ENCODE assay signal across 10 cellular contexts in the genomic region with DNA sequence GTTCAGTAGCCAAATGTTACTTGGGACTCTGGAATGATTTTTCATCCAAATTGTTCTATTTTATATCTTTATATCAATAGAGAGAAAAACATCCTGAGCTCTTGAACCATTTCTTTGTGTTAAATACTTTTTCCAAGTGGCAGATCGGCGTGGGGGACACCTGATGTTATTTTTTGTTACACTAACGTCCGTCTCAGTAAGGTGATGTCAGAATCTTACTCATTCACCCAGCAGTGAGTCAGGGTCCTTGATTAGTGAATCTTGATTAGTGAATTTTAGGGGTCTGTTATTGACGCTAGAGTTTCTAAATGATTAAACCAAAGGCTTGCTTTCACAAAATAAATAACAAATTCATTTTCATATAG. TPM values are rescaled to one million over a fixed set of nuclear protein-coding genes. Genes with fewer than 3 reads are reported as not detected.
DNase-seq lines count a peak whose midpoint lies in the region; TF ChIP-seq lines count a peak whose summit lies in the region.
"Had no signal": no experiment of that assay in that cellular context is flagged by ENCODE, and none has a peak within 500 bp of the region (broad histone marks: within the 10 kb centered on the region; RNA-seq: fewer than 3 reads in every experiment).

No MANE protein-coding gene starts in this region.

- no peaks in the 10 kb centered on the region for H3F3A ChIP-seq in PC-9 (ENCODE audit: insufficient read depth, low read depth)

- H4K8ac ChIP-seq in trophoblast cell (ENCODE audit: low read depth, low read length), result no peak overlapping the region

- no peak overlapping the region for H3K18ac ChIP-seq in trophoblast cell (ENCODE audit: low read length)

- H3K9me3 ChIP-seq in ES-I3 (ENCODE audit: control insufficient read depth, insufficient read depth, low read length) (no peaks in the 10 kb centered on the region), PC-9 (ENCODE audit: insufficient read depth, low read depth) (no peaks in the 10 kb centered on the region), trophoblast cell (ENCODE audit: insufficient read depth, low read depth, low read length) (peaks cover 2% of the 10 kb centered on the region)

- no peak overlapping the region for H4K12ac ChIP-seq in trophoblast cell (ENCODE audit: low read depth, low read length)

- H2AK5ac ChIP-seq in trophoblast cell (ENCODE audit: low read length), result no peak overlapping the region

- H3K27me3 ChIP-seq in PC-9 (ENCODE audit: insufficient read depth, low read depth) (no peaks in the 10 kb centered on the region), trophoblast cell (ENCODE audit: insufficient read depth, low read length) (no peaks in the 10 kb centered on the region)

- H3K4me3 ChIP-seq in PC-9, result peak overlapping the region; percentile 80; the same call in 1 of the 2 replicates
- H3K4me3 ChIP-seq in epithelial cell of esophagus (ENCODE audit: low read length), result peak overlapping the region; percentile 88
- H3K4me3 ChIP-seq in trophoblast cell (ENCODE audit: low read depth, low read length), result no peak overlapping the region

- DNase-seq in PC-9 (no peak), epithelial cell of esophagus (ENCODE audit: low read depth) (peak; percentile 46), trophoblast cell (no peak), Ammon's horn (ENCODE audit: low spot score) (no peak), glomerular visceral epithelial cell (ENCODE audit: extremely low spot score) (no peak), NOMO-1 treated with dmso at 0.1 percent for 144 hours (lab: John Stamatoyannopoulos, UW; ENCODE audit: unreplicated experiment) (no peak), head of caudate nucleus (no peak)
- DNase-seq: activated CD4-positive, alpha-beta T cell treated with anti-CD3 and anti-CD28 coated beads, Interleukin-2, amount 50 U/mL, for 4 hours; GOT3 had no signal

- H3K4me2 ChIP-seq in PC-9 (peak overlapping the region; percentile 76), trophoblast cell (ENCODE audit: low read length) (peak overlapping the region; percentile 81)

- H3K79me2 ChIP-seq in PC-9 (ENCODE audit: low read depth) (peaks cover 55% of the 10 kb centered on the region), trophoblast cell (ENCODE audit: control insufficient read depth, insufficient read depth, low read length, poor library complexity) (peaks cover 9% of the 10 kb centered on the region)

- H3K9ac ChIP-seq in ES-I3 (ENCODE audit: low read depth, low read length) (peak overlapping the region; percentile 97; the same call in 1 of the 2 replicates), trophoblast cell (ENCODE audit: low read length) (no peak overlapping the region)

- H2BK120ac ChIP-seq in trophoblast cell (ENCODE audit: insufficient read depth, low read length, poor library complexity), result no peak overlapping the region

- H3K14ac ChIP-seq in trophoblast cell (ENCODE audit: low read length), result no peak overlapping the region

- H3K27ac ChIP-seq in PC-9 (no peak overlapping the region), trophoblast cell (ENCODE audit: low read depth, low read length) (no peak overlapping the region)

- H3K79me1 ChIP-seq in trophoblast cell (ENCODE audit: low read length), result peaks cover 6% of the 10 kb centered on the region

- intact Hi-C loops in PC-9 (cut with micrococcal nuclease; ENCODE audit: unreplicated experiment), result loop anchor here (10.0 kb wide), 2 partner anchors 68 to 128 kb away; partner anchors contain the start of gene SNRPD1
- intact Hi-C loops in head of caudate nucleus (cut with DNase I), result loop anchor here (5.0 kb wide), 1 partner anchor 130 kb away; the partner anchor contains the start of gene SNRPD1

- H2AFZ ChIP-seq in PC-9 (peak overlapping the region; percentile 76; the same call in 1 of the 2 replicates), trophoblast cell (ENCODE audit: insufficient read depth, low read length, poor library complexity) (no peak overlapping the region)

- H3K4ac ChIP-seq in trophoblast cell (ENCODE audit: low read depth, low read length), result no peak overlapping the region

- no peak overlapping the region for H3K23ac ChIP-seq in trophoblast cell (ENCODE audit: low read length)

- H3K4me1 ChIP-seq in ES-I3 (ENCODE audit: insufficient read depth, low read length) (peaks cover 4% of the 10 kb centered on the region), PC-9 (replicated peaks; ENCODE audit: insufficient read depth) (peaks cover 4% of the 10 kb centered on the region; the same call in 1 of the 2 replicates), trophoblast cell (ENCODE audit: control insufficient read depth in 1 of 2, insufficient read depth in 2 of 2, low read length in 2 of 2) (peaks cover 0 to 4% of the 10 kb centered on the region in 2 experiments)

- BruUV-seq in PC-9 (replicated peaks; lab: Mats Ljungman, UMichigan), result no TSS peak

- H2BK12ac ChIP-seq in trophoblast cell (ENCODE audit: low read length), result no peak overlapping the region

- H2BK5ac ChIP-seq in trophoblast cell (ENCODE audit: low read depth, low read length, poor library complexity), result no peak overlapping the region

- no CpG with 5 or more reads among the region's 5 CpGs for WGBS in trophoblast cell (ENCODE audit: extremely low coverage, insufficient coverage, insufficient read length)

- no peaks in the 10 kb centered on the region; the same call in 1 of the 2 replicates for H4K20me1 ChIP-seq in PC-9 (ENCODE audit: insufficient read depth)

- no peaks in the 10 kb centered on the region for H3K9me2 ChIP-seq in PC-9 (ENCODE audit: insufficient read depth)

- H4K91ac ChIP-seq in trophoblast cell (ENCODE audit: low read depth, low read length), result no peak overlapping the region

- TF ChIP-seq CTCF in PC-9 (conservative IDR thresholded peaks at IDR 0.05) (no peak), epithelial cell of esophagus (IDR thresholded peaks at IDR 0.05; ENCODE audit: insufficient read depth, low read depth, low read length, missing control alignments) (no peak)

- H3K36me3 ChIP-seq in ES-I3 (ENCODE audit: insufficient read depth, low read length) (no peaks in the 10 kb centered on the region), PC-9 (ENCODE audit: low read depth) (no peaks in the 10 kb centered on the region), trophoblast cell (ENCODE audit: control insufficient read depth in 1 of 2, insufficient read depth in 2 of 2, low read length in 2 of 2) (no peaks in the 10 kb centered on the region)

- POLR2A ChIA-PET in PC-9 (lab: Charles Lee; ENCODE audit: unreplicated experiment), result interaction anchor here (0.7 to 1.0 kb wide), 2 partner anchors 18 to 725 kb away, joined by 3 to 4 read pairs; no protein-coding TSS in a partner anchor

- CTCF ChIA-PET in PC-9 (lab: Charles Lee), result interaction anchor here (0.6 kb wide), 1 partner anchor 110 kb away, joined by 6 read pairs; no protein-coding TSS in a partner anchor

RNA-seq across cellular contexts. Expression of gene MIB1, which starts 1.7 kb away (rescaled TPM):
- total RNA-seq in PC-9 (2021), result 40.1 and 40.3 TPM in 2 replicates
- polyA plus RNA-seq in trophoblast cell (2013), result 16.5 and 17.5 TPM in 2 replicates

RNA-seq across cellular contexts. Expression of gene ABHD3, which starts 37.7 kb away (rescaled TPM):
- total RNA-seq in PC-9 (2021), result 23.4 and 33.7 TPM in 2 replicates
- polyA plus RNA-seq in trophoblast cell (2013), result 11.7 and 12.6 TPM in 2 replicates
